Comparison of ENCODE assay signal across 14 cellular contexts in the genomic region with DNA sequence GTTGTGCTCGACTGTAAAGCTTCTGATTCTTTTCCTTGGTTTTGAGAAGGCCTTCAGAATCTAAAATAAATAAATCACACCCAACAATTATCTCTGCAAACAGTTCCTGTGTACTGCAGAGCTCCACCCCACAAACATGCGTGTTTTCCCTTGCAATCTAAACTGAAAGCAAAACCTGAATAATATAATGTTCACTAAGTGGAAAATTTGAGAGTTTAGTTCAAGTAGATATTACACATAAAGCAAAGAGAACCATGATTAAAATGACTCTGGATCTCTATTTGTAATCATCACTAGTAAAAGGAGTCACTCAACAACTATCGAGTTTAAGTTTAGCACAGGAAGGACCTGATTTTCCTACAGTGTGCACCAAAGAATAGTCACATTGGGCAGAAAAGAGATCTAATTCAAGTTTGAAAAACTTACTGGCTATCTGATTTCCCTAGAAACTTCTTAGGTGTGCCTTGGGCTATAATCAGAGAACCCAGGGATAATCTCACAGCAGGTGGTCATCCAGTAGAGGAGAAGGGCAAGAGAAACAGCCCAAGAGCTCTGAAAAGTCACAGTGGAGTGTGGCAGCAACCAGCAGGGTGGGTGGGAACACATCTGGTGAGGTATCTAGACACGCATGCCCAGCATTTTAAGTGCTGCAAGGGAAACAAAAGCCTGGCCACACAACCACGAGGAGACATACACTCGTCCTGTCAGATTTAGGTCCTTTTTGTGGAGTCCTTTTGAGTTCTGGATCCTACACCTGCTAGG. TPM values are rescaled to one million over a fixed set of nuclear protein-coding genes. Genes with fewer than 3 reads are reported as not detected.
DNase-seq lines count a peak whose midpoint lies in the region; ATAC-seq, FAIRE-seq and TF ChIP-seq lines count a peak whose summit lies in the region.
"Had no signal": no experiment of that assay in that cellular context is flagged by ENCODE, and none has a peak within 500 bp of the region (broad histone marks: within the 10 kb centered on the region; RNA-seq: fewer than 3 reads in every experiment).

No MANE protein-coding gene starts in this region.

- no TSS peak for BruUV-seq in A673 (replicated peaks; lab: Mats Ljungman, UMichigan)

- no peak for ATAC-seq in pancreas

- H3K27ac ChIP-seq in A673 (ENCODE audit: low read depth, low read length, poor library complexity, severe bottlenecking) (no peak overlapping the region), KOPT-K1 (ENCODE audit: low read depth, low read length, poor library complexity, severe bottlenecking) (peak overlapping the region; percentile 26), muscle layer of duodenum (ENCODE audit: low read length) (peak overlapping the region; percentile 40), pancreas (no peak overlapping the region)
- H3K27ac ChIP-seq: BLaER1, KMS-11 had no signal

- 81 to 84% methylated on average over 6 of the region's 6 CpGs for WGBS in pancreas, 2 donors

- CTCF ChIA-PET in A673 (lab: Charles Lee): no interaction called here

- H3K9me3 ChIP-seq in A673 (ENCODE audit: low read depth, low read length, poor library complexity, severe bottlenecking): no peaks in the 10 kb centered on the region
- no peaks in the 10 kb centered on the region for H3K9me3 ChIP-seq in KOPT-K1 (ENCODE audit: insufficient read depth, low read length, poor library complexity, severe bottlenecking)
- no peaks in the 10 kb centered on the region for H3K9me3 ChIP-seq in muscle layer of duodenum (ENCODE audit: control insufficient read depth in 1 of 2, low read length in 2 of 2)
- H3K9me3 ChIP-seq in pancreas: no peaks in the 10 kb centered on the region
- H3K9me3 ChIP-seq: BLaER1 had no signal

- H3K36me3 ChIP-seq in A673 (ENCODE audit: insufficient read depth, low read length, poor library complexity, severe bottlenecking) (peaks cover 2% of the 10 kb centered on the region), KOPT-K1 (ENCODE audit: insufficient read depth, low read length) (peaks cover 49% of the 10 kb centered on the region), muscle layer of duodenum (ENCODE audit: control insufficient read depth in 1 of 2, insufficient read depth in 2 of 2, low read length in 2 of 2) (peaks cover 11 to 36% of the 10 kb centered on the region in 2 donors), pancreas (peaks cover 0 to 18% (median 0%) of the 10 kb centered on the region in 3 donors)

- TF ChIP-seq CTCF in A673 (conservative IDR thresholded peaks at IDR 0.05; ENCODE audit: low read depth, low read length): no peak
- no peak for TF ChIP-seq CTCF in pancreas (IDR thresholded peaks at IDR 0.05)

- in situ Hi-C loops in ACHN (cut with HindIII; ENCODE audit: low pct_ligation_motif_present, low pct_unique_long_range_greater_than_20kb, low sequenced_read_pairs): no loop called here

- FAIRE-seq in pancreas (lab: Jason Lieb, UNC): no peak

- no peaks in the 10 kb centered on the region for H3K27me3 ChIP-seq in A673 (replicated peaks; ENCODE audit: insufficient read depth, low read depth, low read length, poor library complexity)
- H3K27me3 ChIP-seq in muscle layer of duodenum (ENCODE audit: low read depth, low read length): no peaks in the 10 kb centered on the region
- no peaks in the 10 kb centered on the region for H3K27me3 ChIP-seq in pancreas
- H3K27me3 ChIP-seq: BLaER1 had no signal

- POLR2A ChIA-PET in A673 (lab: Charles Lee; ENCODE audit: low non-redundant PET): no interaction called here

- no peaks in the 10 kb centered on the region for H3K4me1 ChIP-seq in A673 (ENCODE audit: insufficient read depth, low read length, poor library complexity, severe bottlenecking)
- H3K4me1 ChIP-seq in muscle layer of duodenum (ENCODE audit: control insufficient read depth in 1 of 2, insufficient read depth in 2 of 2, low read length in 2 of 2): no peaks in the 10 kb centered on the region
- no peaks in the 10 kb centered on the region for H3K4me1 ChIP-seq in pancreas
- H3K4me1 ChIP-seq: BLaER1 had no signal

- H3K4me3 ChIP-seq in A673 (ENCODE audit: low read depth, low read length, poor library complexity, severe bottlenecking) (no peak overlapping the region), muscle layer of duodenum (ENCODE audit: low read depth in 1 of 2, low read length in 2 of 2) (no peak overlapping the region), pancreas (no peak overlapping the region)
- H3K4me3 ChIP-seq: BLaER1 had no signal

- DNase-seq in A673 (ENCODE audit: low spot score) (peak; percentile 10), pancreas (no peak), GM03348 (ENCODE audit: low spot score) (no peak), ACHN (no peak), iPS-NIHi11 (ENCODE audit: low spot score) (no peak)
- peak; percentile 24 for DNase-seq in activated naive CD4-positive, alpha-beta T cell treated with anti-CD3 and anti-CD28 coated beads, Interleukin-2, amount 50 U/mL, for 16 hours
- DNase-seq: activated B cell treated with CpG ODN at 0.5 μM for 24 hours, aorta, H7 had no signal

- intact Hi-C loops in A673 (cut with micrococcal nuclease; ENCODE audit: unreplicated experiment): no loop called here
- intact Hi-C loops in pancreas (cut with DNase I): no loop called here

RNA-seq across cellular contexts. Expression of a gene that starts 25.4 kb away (rescaled TPM):
- total RNA-seq in A673 (2021) (10.4 and 10.9 TPM in 2 replicates), pancreas (1 to 10 TPM; 3.0 to 5.6 (median 4.2) TPM)
- 1 to 10 TPM; 5.4 to 8.1 TPM for polyA plus RNA-seq in pancreas

RNA-seq across cellular contexts. Expression of a gene that starts 54.2 kb away (rescaled TPM):
- total RNA-seq in A673 (2021): not detected in 2 replicates
- not detected for total RNA-seq in pancreas
- polyA plus RNA-seq in pancreas: not detected
- total RNA-seq: activated B cell treated with CpG ODN at 0.5 μM for 24 hours, aorta, H7, subcutaneous adipose tissue had no signal
- polyA plus RNA-seq: aorta had no signal

Comparison
In these comparisons a context has a peak if more than half of its experiments do, and no peak if none do; other contexts are left out.
1. DNase-seq: peak in A673 (single experiment) and activated naive CD4-positive, alpha-beta T cell treated with anti-CD3 and anti-CD28 coated beads, Interleukin-2, amount 50 U/mL, for 16 hours (single experiment); none in pancreas (0 of 6), GM03348 (single experiment), ACHN (single experiment) and iPS-NIHi11 (single experiment).
2. H3K27ac ChIP-seq: peak in KOPT-K1 (single experiment) and muscle layer of duodenum (single experiment); none in A673 (single experiment) and pancreas (0 of 4).